ENCODE assay signal across 1 cellular context in the genomic region with DNA sequence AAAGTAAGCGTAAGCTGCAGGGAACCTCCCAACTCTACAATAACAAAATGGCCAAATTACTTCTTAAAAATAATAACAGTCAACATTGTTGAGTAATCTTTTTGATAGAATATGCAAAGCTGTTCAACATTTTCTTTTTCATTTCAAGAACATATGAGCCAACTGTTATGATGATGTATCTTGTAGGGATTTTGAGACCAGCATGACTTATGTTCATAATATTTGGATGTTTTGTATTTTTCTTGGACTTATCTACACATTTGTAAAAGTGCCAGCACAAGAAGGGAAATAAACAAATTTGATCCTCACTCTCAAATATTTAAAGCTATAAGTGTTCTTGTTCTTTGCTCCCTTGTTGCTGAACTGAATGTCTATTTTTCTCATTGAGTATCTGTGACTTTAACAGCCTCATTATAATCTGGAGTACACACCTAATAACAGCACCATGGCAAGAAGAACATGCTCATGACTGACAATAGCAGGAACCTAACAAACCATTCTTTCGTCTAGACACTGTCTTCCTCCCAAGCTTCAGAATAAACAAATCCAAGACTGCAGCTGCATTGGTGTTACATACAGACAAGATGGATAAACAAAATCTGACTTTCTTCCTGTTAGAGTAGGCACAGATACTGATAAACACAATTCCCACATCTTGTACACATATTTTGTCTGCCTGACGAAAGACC.
TF ChIP-seq lines count a peak whose summit lies in the region.

No MANE protein-coding gene starts in this region.

TF ChIP-seq in IMR-90, 13 proteins besides CTCF, POLR2A, EP300 and RAD21:
- TF ChIP-seq, protein P1, sequence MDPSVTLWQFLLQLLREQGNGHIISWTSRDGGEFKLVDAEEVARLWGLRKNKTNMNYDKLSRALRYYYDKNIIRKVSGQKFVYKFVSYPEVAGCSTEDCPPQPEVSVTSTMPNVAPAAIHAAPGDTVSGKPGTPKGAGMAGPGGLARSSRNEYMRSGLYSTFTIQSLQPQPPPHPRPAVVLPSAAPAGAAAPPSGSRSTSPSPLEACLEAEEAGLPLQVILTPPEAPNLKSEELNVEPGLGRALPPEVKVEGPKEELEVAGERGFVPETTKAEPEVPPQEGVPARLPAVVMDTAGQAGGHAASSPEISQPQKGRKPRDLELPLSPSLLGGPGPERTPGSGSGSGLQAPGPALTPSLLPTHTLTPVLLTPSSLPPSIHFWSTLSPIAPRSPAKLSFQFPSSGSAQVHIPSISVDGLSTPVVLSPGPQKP (IDR thresholded peaks at IDR 0.05; ENCODE audit: borderline replicate concordance, low read depth, low read length): no peak
- TF ChIP-seq RFX5 (IDR thresholded peaks at IDR 0.05; ENCODE audit: low read depth, low read length) (no peak), NFE2L2 (IDR thresholded peaks at IDR 0.05; ENCODE audit: low read depth, low read length) (no peak), FOS (IDR thresholded peaks at IDR 0.05; ENCODE audit: low read depth, low read length) (no peak), CHD1 (IDR thresholded peaks at IDR 0.05; ENCODE audit: low read depth, low read length) (no peak), MAFK (IDR thresholded peaks at IDR 0.05; ENCODE audit: low read depth, low read length) (no peak)
- TF ChIP-seq, protein P2, sequence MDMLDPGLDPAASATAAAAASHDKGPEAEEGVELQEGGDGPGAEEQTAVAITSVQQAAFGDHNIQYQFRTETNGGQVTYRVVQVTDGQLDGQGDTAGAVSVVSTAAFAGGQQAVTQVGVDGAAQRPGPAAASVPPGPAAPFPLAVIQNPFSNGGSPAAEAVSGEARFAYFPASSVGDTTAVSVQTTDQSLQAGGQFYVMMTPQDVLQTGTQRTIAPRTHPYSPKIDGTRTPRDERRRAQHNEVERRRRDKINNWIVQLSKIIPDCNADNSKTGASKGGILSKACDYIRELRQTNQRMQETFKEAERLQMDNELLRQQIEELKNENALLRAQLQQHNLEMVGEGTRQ (IDR thresholded peaks at IDR 0.05; ENCODE audit: low read depth, low read length): no peak
TF ChIP-seq in IMR-90: peak in this region for 0.
